24 cellular contexts compared by ENCODE assay signal in genomic region chr21:45277101-45278045, GRCh38. TPM values are rescaled to one million over a fixed set of nuclear protein-coding genes. Genes with fewer than 3 reads are reported as not detected.
A peak's percentile ranks its signal among the peaks of the same experiment; 100 is the strongest.
DNase-seq lines count a peak whose midpoint lies in the region; ATAC-seq and TF ChIP-seq lines count a peak whose summit lies in the region.
"Had no signal": no experiment of that assay in that cellular context is flagged by ENCODE, and none has a peak within 500 bp of the region (broad histone marks: within the 10 kb centered on the region; RNA-seq: fewer than 3 reads in every experiment).

No MANE protein-coding gene starts in this region.

- no peak overlapping the region for H3K4me3 ChIP-seq in coronary artery
- H3K4me3 ChIP-seq: BLaER1 had no signal

- TF ChIP-seq CTCF in coronary artery (IDR thresholded peaks at IDR 0.05), result no peak
- TF ChIP-seq CTCF in type B pancreatic cell (conservative IDR thresholded peaks at IDR 0.05), result no peak

- no peaks in the 10 kb centered on the region for H3K9me3 Mint-ChIP-seq in activated T-cell treated with anti-CD3 and anti-CD28 coated beads, Interleukin-2, amount 50 U/mL, for 4 hours
- no peaks in the 10 kb centered on the region for H3K9me3 Mint-ChIP-seq in activated T-cell treated with anti-CD3 and anti-CD28 coated beads, Interleukin-2, amount 50 U/mL, for 72 hours
- H3K9me3 Mint-ChIP-seq in type B pancreatic cell, result no peaks in the 10 kb centered on the region
- H3K9me3 Mint-ChIP-seq: nephron had no signal

- H3K27me3 Mint-ChIP-seq in activated T-cell treated with anti-CD3 and anti-CD28 coated beads, Interleukin-2, amount 50 U/mL, for 4 hours (ENCODE audit: low read depth), result no peaks in the 10 kb centered on the region
- H3K27me3 Mint-ChIP-seq in activated T-cell treated with anti-CD3 and anti-CD28 coated beads, Interleukin-2, amount 50 U/mL, for 72 hours (ENCODE audit: low read depth), result no peaks in the 10 kb centered on the region
- H3K27me3 Mint-ChIP-seq in type B pancreatic cell, result no peaks in the 10 kb centered on the region
- H3K27me3 Mint-ChIP-seq: progenitor cell of endocrine pancreas had no signal

- ATAC-seq in activated T-cell treated with anti-CD3 and anti-CD28 coated beads, Interleukin-2, amount 50 U/mL, for 4 hours, result no peak
- ATAC-seq in activated T-cell treated with anti-CD3 and anti-CD28 coated beads, Interleukin-2, amount 50 U/mL, for 72 hours (replicated peaks in 1 of 2), result no peak
- no peak for ATAC-seq in HG03139 (IDR thresholded peaks at IDR 0.05; ENCODE audit: unreplicated experiment)
- ATAC-seq: stimulated activated naive CD8-positive, alpha-beta T cell treated with anti-CD3 and anti-CD28 coated beads, Interleukin-15, Interleukin-2, amounts not matched to agents 100 U/mL and 50 U/mL, for 24 hours had no signal

- DNase-seq in activated T-cell treated with anti-CD3 and anti-CD28 coated beads, Interleukin-2, amount 50 U/mL, for 4 hours, result peak; percentile 3
- DNase-seq in activated T-cell treated with anti-CD3 and anti-CD28 coated beads, Interleukin-2, amount 50 U/mL, for 72 hours, result no peak
- DNase-seq in coronary artery (ENCODE audit: low spot score), result peak; percentile 71
- peak; percentile 89 for DNase-seq in mesenteric fat pad (ENCODE audit: low spot score)
- DNase-seq in type B pancreatic cell (ENCODE audit: extremely low spot score, unreplicated experiment), result peak; percentile 65
- no peak for DNase-seq in NCI-H128 (lab: John Stamatoyannopoulos, UW; ENCODE audit: unreplicated experiment)
- no peak for DNase-seq in stimulated activated CD4-positive, alpha-beta T cell treated with anti-CD3 and anti-CD28 coated beads, Interleukin-2, amount 100 ng/mL, for 24 hours
- DNase-seq: activated CD4-positive, alpha-beta T cell treated with anti-CD3 and anti-CD28 coated beads for 1 hour; activated naive CD4-positive, alpha-beta T cell; amniotic stem cell; Calu3; cortex of kidney; NCI-H187 treated with DMSO at 0.1 percent for 48 hours; NCI-H2227 treated with DMSO at 0.1 percent for 48 hours; NCI-H774; Right ventricle myocardium superior; small intestine; stimulated activated CD4-positive, alpha-beta T cell treated with anti-CD3 and anti-CD28 coated beads, Interleukin-4, amount 100 ng/mL, for 1 hour; stimulated activated naive CD8-positive, alpha-beta T cell treated with anti-CD3 and anti-CD28 coated beads, Interleukin-15, Interleukin-2, amounts not matched to agents 100 U/mL and 50 U/mL, for 24 hours; T1000 had no signal

- no peak overlapping the region for H3K27ac Mint-ChIP-seq in activated T-cell treated with anti-CD3 and anti-CD28 coated beads, Interleukin-2, amount 50 U/mL, for 72 hours
- no peak overlapping the region for H3K27ac Mint-ChIP-seq in type B pancreatic cell
- H3K27ac Mint-ChIP-seq: nephron, progenitor cell of endocrine pancreas had no signal

- H3K36me3 Mint-ChIP-seq in activated T-cell treated with anti-CD3 and anti-CD28 coated beads, Interleukin-2, amount 50 U/mL, for 4 hours (ENCODE audit: insufficient read depth), result peaks cover 23% of the 10 kb centered on the region
- peaks cover 0 to 3% of the 10 kb centered on the region in 2 donors for H3K36me3 Mint-ChIP-seq in activated T-cell treated with anti-CD3 and anti-CD28 coated beads, Interleukin-2, amount 50 U/mL, for 72 hours (ENCODE audit: insufficient read depth in 2 of 2)
- peaks cover 10% of the 10 kb centered on the region for H3K36me3 Mint-ChIP-seq in type B pancreatic cell

- H3K4me1 Mint-ChIP-seq in activated T-cell treated with anti-CD3 and anti-CD28 coated beads, Interleukin-2, amount 50 U/mL, for 4 hours (ENCODE audit: low read depth), result no peaks in the 10 kb centered on the region
- no peaks in the 10 kb centered on the region for H3K4me1 Mint-ChIP-seq in activated T-cell treated with anti-CD3 and anti-CD28 coated beads, Interleukin-2, amount 50 U/mL, for 72 hours (ENCODE audit: low read depth)
- no peaks in the 10 kb centered on the region for H3K4me1 Mint-ChIP-seq in type B pancreatic cell (ENCODE audit: unreplicated experiment)

- H3K4me3 Mint-ChIP-seq in activated T-cell treated with anti-CD3 and anti-CD28 coated beads, Interleukin-2, amount 50 U/mL, for 4 hours, result no peak overlapping the region
- no peak overlapping the region for H3K4me3 Mint-ChIP-seq in activated T-cell treated with anti-CD3 and anti-CD28 coated beads, Interleukin-2, amount 50 U/mL, for 72 hours
- H3K4me3 Mint-ChIP-seq in type B pancreatic cell, result no peak overlapping the region
- H3K4me3 Mint-ChIP-seq: nephron had no signal

- H3K27ac ChIP-seq in coronary artery, result no peak overlapping the region
- H3K27ac ChIP-seq: BLaER1 had no signal

RNA-seq across cellular contexts. Expression of gene POFUT2, which starts 10.3 kb away (rescaled TPM):
- total RNA-seq in activated T-cell treated with anti-CD3 and anti-CD28 coated beads, Interleukin-2, amount 50 U/mL, for 4 hours, result 10 to 100 TPM; 14.4 to 17.1 (median 15.1) TPM
- 10 to 100 TPM; 24.5 to 26.6 TPM for total RNA-seq in activated T-cell treated with anti-CD3 and anti-CD28 coated beads, Interleukin-2, amount 50 U/mL, for 72 hours
- total RNA-seq in mesenteric fat pad, result 29.6 TPM
- 42.5 and 52.8 TPM in 2 replicates for total RNA-seq in type B pancreatic cell (ENCODE audit: low replicate concordance)

Comparison
In these comparisons a context has a peak if more than half of its experiments do, and no peak if none do; other contexts are left out.
1. DNase-seq: peak in activated T-cell treated with anti-CD3 and anti-CD28 coated beads, Interleukin-2, amount 50 U/mL, for 4 hours (single experiment), coronary artery (single experiment), mesenteric fat pad (single experiment) and type B pancreatic cell (single experiment); none in activated T-cell treated with anti-CD3 and anti-CD28 coated beads, Interleukin-2, amount 50 U/mL, for 72 hours (0 of 2), NCI-H128 (single experiment) and stimulated activated CD4-positive, alpha-beta T cell treated with anti-CD3 and anti-CD28 coated beads, Interleukin-2, amount 100 ng/mL, for 24 hours (0 of 2).